In genomic region chr5:6711409-6712135, GRCh38 we compare ENCODE assay signal across 8 cellular contexts. TPM values are rescaled to one million over a fixed set of nuclear protein-coding genes. Genes with fewer than 3 reads are reported as not detected.
DNase-seq lines count a peak whose midpoint lies in the region; ATAC-seq and TF ChIP-seq lines count a peak whose summit lies in the region.

No MANE protein-coding gene starts in this region.

- peak overlapping the region; percentile 94 for H3K9ac ChIP-seq in OCI-LY1 (ENCODE audit: low read length)

- H4K20me1 ChIP-seq in OCI-LY1 (ENCODE audit: insufficient read depth, low read length) = no peaks in the 10 kb centered on the region

- DNase-seq in epithelial cell of proximal tubule (ENCODE audit: low read depth) (no peak), renal cortical epithelial cell (ENCODE audit: low read depth) (peak; percentile 63), HK-2 (ENCODE audit: unreplicated experiment) (no peak), DMS 273 treated with DMSO at 0.1 percent for 48 hours (lab: John Stamatoyannopoulos, UW) (no peak), NCI-H226 (no peak)

- no peaks in the 10 kb centered on the region for H3F3A ChIP-seq in OCI-LY1 (ENCODE audit: insufficient read depth, low read length)

- no peaks in the 10 kb centered on the region for H3K27me3 ChIP-seq in OCI-LY1 (ENCODE audit: insufficient read depth, low read length)

- peaks cover 13% of the 10 kb centered on the region for H3K36me3 ChIP-seq in OCI-LY1 (ENCODE audit: insufficient read depth, low read length)

- H3K79me2 ChIP-seq in OCI-LY1 (ENCODE audit: insufficient read depth, low read length) = peaks cover 20% of the 10 kb centered on the region; the same call in 1 of the 2 replicates

- no peak overlapping the region for H2AFZ ChIP-seq in OCI-LY1 (ENCODE audit: low read length)

- H3K4me3 ChIP-seq in OCI-LY1 (ENCODE audit: low read depth, low read length, poor library complexity, severe bottlenecking) (peak overlapping the region; percentile 69), epithelial cell of proximal tubule (ENCODE audit: low read depth, low read length) (peak overlapping the region; percentile 86)

- peak; percentile 11 for ATAC-seq in GM18502 (IDR thresholded peaks at IDR 0.05; ENCODE audit: poor library complexity, unreplicated experiment)
- no peak for ATAC-seq in GM21447 (IDR thresholded peaks at IDR 0.05; ENCODE audit: unreplicated experiment)

- peak overlapping the region; percentile 83 for H3K27ac ChIP-seq in OCI-LY1 (ENCODE audit: low read depth, low read length, poor library complexity, severe bottlenecking)

- TF ChIP-seq CTCF in OCI-LY1 (IDR thresholded peaks at IDR 0.05; ENCODE audit: low read length) = no peak
- TF ChIP-seq CTCF in epithelial cell of proximal tubule (conservative IDR thresholded peaks at IDR 0.05; ENCODE audit: low read depth, low read length) = no peak

- H3K4me2 ChIP-seq in OCI-LY1 (ENCODE audit: low read length) = peak overlapping the region; percentile 80

- no peaks in the 10 kb centered on the region for H3K9me3 ChIP-seq in OCI-LY1 (ENCODE audit: low read length)

- H3K4me1 ChIP-seq in OCI-LY1 (ENCODE audit: insufficient read depth, low read length, severe bottlenecking) = peaks cover 44% of the 10 kb centered on the region

- no peaks in the 10 kb centered on the region for H3K9me2 ChIP-seq in OCI-LY1 (ENCODE audit: low read depth, low read length)

RNA-seq across cellular contexts. Expression of gene TENT4A, which starts 1.7 kb away (rescaled TPM):
- total RNA-seq in epithelial cell of proximal tubule = 15.7 and 16.1 TPM in 2 replicates
- 5.7 and 13.8 TPM in 2 replicates for total RNA-seq in renal cortical epithelial cell
